1 cellular context compared by ENCODE assay signal in genomic region chr19:7348587-7349230, GRCh38.
TF ChIP-seq lines count a peak whose summit lies in the region.

ARHGEF18 (plus strand) TSS chr19:7348937; CDS start chr19:7362891, 13,954 bp downstream.

TF ChIP-seq in GM12878, 131 proteins besides CTCF, POLR2A, EP300 and RAD21 (continued from another document):
- TF ChIP-seq ATF2 (IDR thresholded peaks at IDR 0.05; ENCODE audit: low read length), result no peak
- no peak; the same call in 1 of the 2 replicates for TF ChIP-seq MAX (IDR thresholded peaks at IDR 0.05; ENCODE audit: low read depth, low read length)
- TF ChIP-seq PML (IDR thresholded peaks at IDR 0.05; ENCODE audit: low read length), result no peak
- TF ChIP-seq FOS (IDR thresholded peaks at IDR 0.05; ENCODE audit: borderline replicate concordance, extremely low read depth, insufficient read length), result no peak
- TF ChIP-seq SMARCA5 (IDR thresholded peaks at IDR 0.05), result no peak
- no peak for TF ChIP-seq ZNF217 (IDR thresholded peaks at IDR 0.05)
- TF ChIP-seq RUNX3 (IDR thresholded peaks at IDR 0.05; ENCODE audit: low read length), result peak; percentile 90
TF ChIP-seq in GM12878: peak in this region for 30.
